Comparison of ENCODE assay signal across 8 cellular contexts in genomic region chrX:152915541-152916241, GRCh38. TPM values are rescaled to one million over a fixed set of nuclear protein-coding genes. Genes with fewer than 3 reads are reported as not detected.
DNase-seq lines count a peak whose midpoint lies in the region; ATAC-seq and TF ChIP-seq lines count a peak whose summit lies in the region.

No MANE protein-coding gene starts in this region.

- peaks cover 39% of the 10 kb centered on the region for H3K4me1 ChIP-seq in BLaER1
- no peaks in the 10 kb centered on the region for H3K4me1 ChIP-seq in mammary epithelial cell (ENCODE audit: insufficient read depth, low read length)

- peaks cover 29% of the 10 kb centered on the region; the same call in 1 of the 2 replicates for H4K20me1 ChIP-seq in BLaER1
- no peaks in the 10 kb centered on the region for H4K20me1 ChIP-seq in mammary epithelial cell (ENCODE audit: insufficient read depth, low read length)

- H3K9me3 ChIP-seq in BLaER1, result no peaks in the 10 kb centered on the region
- H3K9me3 ChIP-seq in mammary epithelial cell (replicated peaks; ENCODE audit: insufficient read depth, low read length), result peaks cover 7% of the 10 kb centered on the region

- WGBS in mammary epithelial cell (ENCODE audit: low coverage, missing lambda C conversion rate), result 52% methylated on average over 12 of the region's 13 CpGs

- BruUV-seq in mammary epithelial cell (replicated peaks; lab: Mats Ljungman, UMichigan), result no TSS peak

- DNase-seq in NCI-H2227 treated with DMSO at 0.1 percent for 48 hours (lab: John Stamatoyannopoulos, UW) (peak; percentile 26), mammary epithelial cell (peak; percentile 20), mucosa of gallbladder (ENCODE audit: low spot score) (peak; percentile 21), NCI-H2029 (lab: John Stamatoyannopoulos, UW) (no peak), NCI-H526 treated with DMSO at 0.1 percent for 48 hours (lab: John Stamatoyannopoulos, UW) (no peak)

- in situ Hi-C loops in mammary epithelial cell (cut with MboI; ENCODE audit: low sequenced_read_pairs in 2 of 2), result no loop called here

- H2AFZ ChIP-seq in mammary epithelial cell (ENCODE audit: low read depth, low read length), result no peak overlapping the region

- H3K27ac ChIP-seq in BLaER1 (no peak overlapping the region), mammary epithelial cell (ENCODE audit: insufficient read depth, low read depth, low read length) (no peak overlapping the region)

- ATAC-seq in GM18519 (IDR thresholded peaks at IDR 0.05; ENCODE audit: low FRiP score, unreplicated experiment) (peak; percentile 79), HG02870 (IDR thresholded peaks at IDR 0.05; ENCODE audit: unreplicated experiment) (peak; percentile 80)

- H3K4me3 ChIP-seq in BLaER1, result no peak overlapping the region
- H3K4me3 ChIP-seq in mammary epithelial cell (replicated peaks in 1 of 3; ENCODE audit: insufficient read depth in 1 of 3, low read depth in 2 of 3, low read length in 3 of 3), result no peak overlapping the region

- H3K4me2 ChIP-seq in BLaER1, result peak overlapping the region; percentile 45; the same call in 1 of the 2 replicates
- H3K4me2 ChIP-seq in mammary epithelial cell (ENCODE audit: insufficient read depth, low read depth, low read length), result no peak overlapping the region

- H3K9ac ChIP-seq in BLaER1 (no peak overlapping the region), mammary epithelial cell (ENCODE audit: insufficient read depth, low read length) (no peak overlapping the region)

- H3K79me2 ChIP-seq in mammary epithelial cell (ENCODE audit: insufficient read depth, low read length), result no peaks in the 10 kb centered on the region

- CTCF ChIA-PET in mammary epithelial cell (lab: Charles Lee; ENCODE audit: low non-redundant PET), result no interaction called here

- peaks cover 86% of the 10 kb centered on the region for H3K27me3 ChIP-seq in BLaER1
- no peaks in the 10 kb centered on the region for H3K27me3 ChIP-seq in mammary epithelial cell (ENCODE audit: insufficient read depth, low read length)

- peak; percentile 35 to 45 for TF ChIP-seq CTCF in mammary epithelial cell (conservative IDR thresholded peaks at IDR 0.05 in 1 of 2, IDR thresholded peaks at IDR 0.05 in 1 of 2; ENCODE audit: extremely low read depth in 1 of 2, insufficient read depth in 1 of 2, low read depth in 1 of 2, low read length in 2 of 2)

- H3K36me3 ChIP-seq in BLaER1, result no peaks in the 10 kb centered on the region
- H3K36me3 ChIP-seq in mammary epithelial cell (ENCODE audit: insufficient read depth, low read length), result no peaks in the 10 kb centered on the region

- dilution Hi-C loops in mammary epithelial cell (cut with HindIII; ENCODE audit: low sequenced_read_pairs), result no loop called here

- intact Hi-C loops in mammary epithelial cell (cut with micrococcal nuclease), result no loop called here

RNA-seq across cellular contexts. Expression of gene ZNF185, which starts 17.8 kb away (rescaled TPM):
- total RNA-seq in mammary epithelial cell (10 to 100 TPM; 35.2 to 46.6 TPM), mucosa of gallbladder (16.5 TPM)
- polyA plus RNA-seq in mammary epithelial cell, result 30.2 TPM
- 31.5 TPM for polyA minus RNA-seq in mammary epithelial cell

Comparison
In these comparisons a context has a peak if more than half of its experiments do, and no peak if none do; other contexts are left out.
1. DNase-seq: peak in NCI-H2227 treated with DMSO at 0.1 percent for 48 hours (single experiment), mammary epithelial cell (single experiment) and mucosa of gallbladder (single experiment); none in NCI-H2029 (single experiment) and NCI-H526 treated with DMSO at 0.1 percent for 48 hours (single experiment).